In genomic region chr10:92180326-92180881, GRCh38 we compare ENCODE assay signal across 20 cellular contexts.
DNase-seq lines count a peak whose midpoint lies in the region; ATAC-seq and TF ChIP-seq lines count a peak whose summit lies in the region.
"Had no signal": no experiment of that assay in that cellular context is flagged by ENCODE, and none has a peak within 500 bp of the region (broad histone marks: within the 10 kb centered on the region; RNA-seq: fewer than 3 reads in every experiment).

No MANE protein-coding gene starts in this region.

- ATAC-seq in PC-3 (peak; percentile 78), HG03139 (IDR thresholded peaks at IDR 0.05; ENCODE audit: unreplicated experiment) (no peak)
- ATAC-seq: A549; CD8-positive, alpha-beta T cell; K562 had no signal

- H3K9ac ChIP-seq in PC-3 (ENCODE audit: low read length) = no peak overlapping the region
- H3K9ac ChIP-seq: BLaER1, GM23248 had no signal

- H3K4me1 ChIP-seq in PC-3 (ENCODE audit: insufficient read depth, low read length) = peaks cover 7% of the 10 kb centered on the region
- H3K4me1 ChIP-seq: A549 had no signal

- no peak overlapping the region for H3K4me2 ChIP-seq in PC-3 (ENCODE audit: low read length)
- H3K4me2 ChIP-seq: A549 had no signal

- no peak for TF ChIP-seq CTCF in PC-3 (conservative IDR thresholded peaks at IDR 0.05; ENCODE audit: low read depth, low read length)

- H3K9me3 ChIP-seq in PC-3 (ENCODE audit: low read length) = no peaks in the 10 kb centered on the region
- H3K9me3 ChIP-seq: A549 had no signal

- intact Hi-C loops in PC-3 (cut with micrococcal nuclease) = loop anchor here (2.0 kb wide), 1 partner anchor 94 kb away; no protein-coding TSS in a partner anchor

- H4K20me1 ChIP-seq in PC-3 (ENCODE audit: low read length) = no peaks in the 10 kb centered on the region
- H4K20me1 ChIP-seq: BLaER1 had no signal

- DNase-seq in NCI-H146 (lab: John Stamatoyannopoulos, UW) = peak; percentile 16
- no peak for DNase-seq in NCI-H146 treated with DMSO at 0.1 percent for 48 hours (lab: John Stamatoyannopoulos, UW; ENCODE audit: unreplicated experiment)
- DNase-seq in PC-3 = peak; percentile 9
- DNase-seq in fibroblast of peridontal ligament (ENCODE audit: extremely low read depth) = peak; percentile 1
- DNase-seq in GM19240 (ENCODE audit: insufficient read length, low spot score) = no peak
- DNase-seq in NCI-H510A treated with DMSO at 0.1 percent for 48 hours (lab: John Stamatoyannopoulos, UW) = no peak
- DNase-seq: CD8-positive, alpha-beta T cell; COR-L47; DMS 273 treated with DMSO at 0.1 percent for 48 hours; DMS53; DND-41; GM23248; HCEC 1CT; IMR-90 had no signal

- H3F3A ChIP-seq in PC-3 (ENCODE audit: low read length, unreplicated experiment) = no peaks in the 10 kb centered on the region

- no TSS peak for BruUV-seq in PC-3 (replicated peaks; lab: Mats Ljungman, UMichigan)

- no peaks in the 10 kb centered on the region for H3K27me3 ChIP-seq in PC-3 (ENCODE audit: low read length)
- H3K27me3 ChIP-seq: BLaER1 had no signal

- POLR2A ChIA-PET in PC-3 (lab: Charles Lee; ENCODE audit: unreplicated experiment) = interaction anchor here (0.6 kb wide), 1 partner anchor 169 kb away, joined by 3 read pairs; no protein-coding TSS in a partner anchor

- no peaks in the 10 kb centered on the region for H3K9me2 ChIP-seq in PC-3 (replicated peaks; ENCODE audit: low read length)

- H3K27ac ChIP-seq in PC-3 (ENCODE audit: low read length) = no peak overlapping the region
- H3K27ac ChIP-seq: 22Rv1, A549, BLaER1, GM23248, HL-60 had no signal

- no peak overlapping the region for H3K4me3 ChIP-seq in PC-3 (ENCODE audit: low read length)
- H3K4me3 ChIP-seq: A549, BLaER1, GM23248, K562 had no signal

- no peak overlapping the region for H2AFZ ChIP-seq in PC-3 (ENCODE audit: low read length)
- H2AFZ ChIP-seq: GM23248 had no signal

- H3K79me2 ChIP-seq in PC-3 (ENCODE audit: low read length) = no peaks in the 10 kb centered on the region

- H3K36me3 ChIP-seq in PC-3 (ENCODE audit: low read depth, low read length) = no peaks in the 10 kb centered on the region
- H3K36me3 ChIP-seq: BLaER1 had no signal

- CTCF ChIA-PET in PC-3 (lab: Charles Lee) = interaction anchor here (0.7 kb wide), 1 partner anchor 93 kb away, joined by 3 read pairs; no protein-coding TSS in a partner anchor

Comparison
In these comparisons a context has a peak if more than half of its experiments do, and no peak if none do; other contexts are left out.
1. DNase-seq: peak in NCI-H146 (single experiment), PC-3 (single experiment) and fibroblast of peridontal ligament (single experiment); none in NCI-H146 treated with DMSO at 0.1 percent for 48 hours (single experiment), GM19240 (single experiment) and NCI-H510A treated with DMSO at 0.1 percent for 48 hours (single experiment).